Comparison of ENCODE assay signal across 2 cellular contexts in genomic region chr22:22754268-22754657, GRCh38.
A peak's percentile ranks its signal among the peaks of the same experiment; 100 is the strongest.
TF ChIP-seq lines count a peak whose summit lies in the region.

No MANE protein-coding gene starts in this region.

TF ChIP-seq in A549, 52 proteins besides CTCF, POLR2A, EP300 and RAD21 (continued from another document):
- TF ChIP-seq, protein P1, sequence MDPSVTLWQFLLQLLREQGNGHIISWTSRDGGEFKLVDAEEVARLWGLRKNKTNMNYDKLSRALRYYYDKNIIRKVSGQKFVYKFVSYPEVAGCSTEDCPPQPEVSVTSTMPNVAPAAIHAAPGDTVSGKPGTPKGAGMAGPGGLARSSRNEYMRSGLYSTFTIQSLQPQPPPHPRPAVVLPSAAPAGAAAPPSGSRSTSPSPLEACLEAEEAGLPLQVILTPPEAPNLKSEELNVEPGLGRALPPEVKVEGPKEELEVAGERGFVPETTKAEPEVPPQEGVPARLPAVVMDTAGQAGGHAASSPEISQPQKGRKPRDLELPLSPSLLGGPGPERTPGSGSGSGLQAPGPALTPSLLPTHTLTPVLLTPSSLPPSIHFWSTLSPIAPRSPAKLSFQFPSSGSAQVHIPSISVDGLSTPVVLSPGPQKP (IDR thresholded peaks at IDR 0.05; ENCODE audit: low read depth, low read length): no peak
- TF ChIP-seq HDAC2 (IDR thresholded peaks at IDR 0.05): no peak
- no peak for TF ChIP-seq KDM1A (IDR thresholded peaks at IDR 0.05; ENCODE audit: low read depth)
- TF ChIP-seq MAFK (IDR thresholded peaks at IDR 0.05; ENCODE audit: partially characterized antibody): no peak
- no peak for TF ChIP-seq NPAS2 (CRISPR knock-in tag; IDR thresholded peaks at IDR 0.05; ENCODE audit: borderline replicate concordance)
- no peak for TF ChIP-seq HOXB5 (CRISPR knock-in tag; IDR thresholded peaks at IDR 0.05)
- no peak for TF ChIP-seq ZFP36 (IDR thresholded peaks at IDR 0.05; ENCODE audit: borderline replicate concordance, partially characterized antibody)
- TF ChIP-seq RNF2 (IDR thresholded peaks at IDR 0.05; ENCODE audit: borderline replicate concordance, low read depth): no peak
- TF ChIP-seq RFX5 (IDR thresholded peaks at IDR 0.05): no peak
- TF ChIP-seq FOSB (CRISPR knock-in tag; IDR thresholded peaks at IDR 0.05): no peak
- no peak for TF ChIP-seq EHMT2 (IDR thresholded peaks at IDR 0.05; ENCODE audit: low read depth)

TF ChIP-seq in K562, 482 proteins besides CTCF, POLR2A, EP300 and RAD21 (continued from another document):
- TF ChIP-seq, protein P2, sequence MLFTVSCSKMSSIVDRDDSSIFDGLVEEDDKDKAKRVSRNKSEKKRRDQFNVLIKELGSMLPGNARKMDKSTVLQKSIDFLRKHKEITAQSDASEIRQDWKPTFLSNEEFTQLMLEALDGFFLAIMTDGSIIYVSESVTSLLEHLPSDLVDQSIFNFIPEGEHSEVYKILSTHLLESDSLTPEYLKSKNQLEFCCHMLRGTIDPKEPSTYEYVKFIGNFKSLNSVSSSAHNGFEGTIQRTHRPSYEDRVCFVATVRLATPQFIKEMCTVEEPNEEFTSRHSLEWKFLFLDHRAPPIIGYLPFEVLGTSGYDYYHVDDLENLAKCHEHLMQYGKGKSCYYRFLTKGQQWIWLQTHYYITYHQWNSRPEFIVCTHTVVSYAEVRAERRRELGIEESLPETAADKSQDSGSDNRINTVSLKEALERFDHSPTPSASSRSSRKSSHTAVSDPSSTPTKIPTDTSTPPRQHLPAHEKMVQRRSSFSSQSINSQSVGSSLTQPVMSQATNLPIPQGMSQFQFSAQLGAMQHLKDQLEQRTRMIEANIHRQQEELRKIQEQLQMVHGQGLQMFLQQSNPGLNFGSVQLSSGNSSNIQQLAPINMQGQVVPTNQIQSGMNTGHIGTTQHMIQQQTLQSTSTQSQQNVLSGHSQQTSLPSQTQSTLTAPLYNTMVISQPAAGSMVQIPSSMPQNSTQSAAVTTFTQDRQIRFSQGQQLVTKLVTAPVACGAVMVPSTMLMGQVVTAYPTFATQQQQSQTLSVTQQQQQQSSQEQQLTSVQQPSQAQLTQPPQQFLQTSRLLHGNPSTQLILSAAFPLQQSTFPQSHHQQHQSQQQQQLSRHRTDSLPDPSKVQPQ (CRISPR knock-in tag; IDR thresholded peaks at IDR 0.05; ENCODE audit: borderline replicate concordance): no peak
- TF ChIP-seq, protein P3, sequence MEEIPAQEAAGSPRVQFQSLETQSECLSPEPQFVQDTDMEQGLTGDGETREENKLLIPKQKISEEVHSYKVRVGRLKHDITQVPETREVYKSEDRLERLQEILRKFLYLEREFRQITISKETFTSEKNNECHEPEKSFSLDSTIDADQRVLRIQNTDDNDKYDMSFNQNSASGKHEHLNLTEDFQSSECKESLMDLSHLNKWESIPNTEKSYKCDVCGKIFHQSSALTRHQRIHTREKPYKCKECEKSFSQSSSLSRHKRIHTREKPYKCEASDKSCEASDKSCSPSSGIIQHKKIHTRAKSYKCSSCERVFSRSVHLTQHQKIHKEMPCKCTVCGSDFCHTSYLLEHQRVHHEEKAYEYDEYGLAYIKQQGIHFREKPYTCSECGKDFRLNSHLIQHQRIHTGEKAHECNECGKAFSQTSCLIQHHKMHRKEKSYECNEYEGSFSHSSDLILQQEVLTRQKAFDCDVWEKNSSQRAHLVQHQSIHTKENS (CRISPR knock-in tag; IDR thresholded peaks at IDR 0.05): 0 out of 2 replicates have a peak, but pooled peaks have one; percentile 36
- TF ChIP-seq, protein P4, sequence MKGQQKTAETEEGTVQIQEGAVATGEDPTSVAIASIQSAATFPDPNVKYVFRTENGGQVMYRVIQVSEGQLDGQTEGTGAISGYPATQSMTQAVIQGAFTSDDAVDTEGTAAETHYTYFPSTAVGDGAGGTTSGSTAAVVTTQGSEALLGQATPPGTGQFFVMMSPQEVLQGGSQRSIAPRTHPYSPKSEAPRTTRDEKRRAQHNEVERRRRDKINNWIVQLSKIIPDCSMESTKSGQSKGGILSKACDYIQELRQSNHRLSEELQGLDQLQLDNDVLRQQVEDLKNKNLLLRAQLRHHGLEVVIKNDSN (CRISPR knock-in tag; IDR thresholded peaks at IDR 0.05): peak; percentile 51
- TF ChIP-seq CCAR2 (IDR thresholded peaks at IDR 0.05; ENCODE audit: low read depth, low read length) (0 out of 2 replicates have a peak, but pooled peaks have one; percentile 10), NR2F6 (CRISPR knock-in tag; IDR thresholded peaks at IDR 0.05) (no peak), POU5F1 (IDR thresholded peaks at IDR 0.05; ENCODE audit: borderline replicate concordance, low read depth, low read length, partially characterized antibody) (peak; percentile 34), PURB (CRISPR knock-in tag; IDR thresholded peaks at IDR 0.05; ENCODE audit: low read depth) (0 out of 2 replicates have a peak, but pooled peaks have one; percentile 7), PHF21A (IDR thresholded peaks at IDR 0.05; ENCODE audit: borderline replicate concordance, low read depth) (no peak), JUN (IDR thresholded peaks at IDR 0.05; ENCODE audit: borderline replicate concordance, low read depth, low read length) (no peak), JUN (CRISPR knock-in tag; IDR thresholded peaks at IDR 0.05; ENCODE audit: borderline replicate concordance) (peak; percentile 90; the same call in 1 of the 2 replicates), SIN3A (IDR thresholded peaks at IDR 0.05; ENCODE audit: borderline replicate concordance in 2 of 2, control insufficient read depth in 1 of 2, low read depth in 2 of 2, low read length in 2 of 2) (0 out of 4 replicates have a peak, but pooled peaks of 1 of the 2 experiments have one; percentile 37), SMARCC2 (IDR thresholded peaks at IDR 0.05; ENCODE audit: low read depth) (no peak), FOXO4 (CRISPR knock-in tag; IDR thresholded peaks at IDR 0.05) (no peak), HOXB6 (CRISPR knock-in tag; IDR thresholded peaks at IDR 0.05; ENCODE audit: borderline replicate concordance) (0 out of 2 replicates have a peak, but pooled peaks have one; percentile 38), USF2 (CRISPR knock-in tag; IDR thresholded peaks at IDR 0.05) (0 out of 2 replicates have a peak, but pooled peaks have one; percentile 1), RBM22 (IDR thresholded peaks at IDR 0.05; ENCODE audit: low read depth, low read length, poor library complexity, severe bottlenecking) (no peak), MYNN (IDR thresholded peaks at IDR 0.05) (no peak), MYNN (CRISPR knock-in tag; IDR thresholded peaks at IDR 0.05) (peak; percentile 48; the same call in 1 of the 2 replicates), ZBTB40 (IDR thresholded peaks at IDR 0.05) (no peak), ZBTB40 (CRISPR knock-in tag; IDR thresholded peaks at IDR 0.05) (peak; percentile 8), TEAD4 (IDR thresholded peaks at IDR 0.05; ENCODE audit: low read length) (no peak), TEAD4 (CRISPR knock-in tag; IDR thresholded peaks at IDR 0.05; ENCODE audit: borderline replicate concordance) (peak; percentile 95)
- TF ChIP-seq, protein P5, sequence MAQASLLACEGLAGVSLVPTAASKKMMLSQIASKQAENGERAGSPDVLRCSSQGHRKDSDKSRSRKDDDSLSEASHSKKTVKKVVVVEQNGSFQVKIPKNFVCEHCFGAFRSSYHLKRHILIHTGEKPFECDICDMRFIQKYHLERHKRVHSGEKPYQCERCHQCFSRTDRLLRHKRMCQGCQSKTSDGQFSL (CRISPR knock-in tag; IDR thresholded peaks at IDR 0.05): no peak
- TF ChIP-seq, protein P5 (tag; IDR thresholded peaks at IDR 0.05): 0 out of 4 replicates have a peak, but pooled peaks of 1 of the 2 experiments have one; percentile 15
- TF ChIP-seq, protein P6, sequence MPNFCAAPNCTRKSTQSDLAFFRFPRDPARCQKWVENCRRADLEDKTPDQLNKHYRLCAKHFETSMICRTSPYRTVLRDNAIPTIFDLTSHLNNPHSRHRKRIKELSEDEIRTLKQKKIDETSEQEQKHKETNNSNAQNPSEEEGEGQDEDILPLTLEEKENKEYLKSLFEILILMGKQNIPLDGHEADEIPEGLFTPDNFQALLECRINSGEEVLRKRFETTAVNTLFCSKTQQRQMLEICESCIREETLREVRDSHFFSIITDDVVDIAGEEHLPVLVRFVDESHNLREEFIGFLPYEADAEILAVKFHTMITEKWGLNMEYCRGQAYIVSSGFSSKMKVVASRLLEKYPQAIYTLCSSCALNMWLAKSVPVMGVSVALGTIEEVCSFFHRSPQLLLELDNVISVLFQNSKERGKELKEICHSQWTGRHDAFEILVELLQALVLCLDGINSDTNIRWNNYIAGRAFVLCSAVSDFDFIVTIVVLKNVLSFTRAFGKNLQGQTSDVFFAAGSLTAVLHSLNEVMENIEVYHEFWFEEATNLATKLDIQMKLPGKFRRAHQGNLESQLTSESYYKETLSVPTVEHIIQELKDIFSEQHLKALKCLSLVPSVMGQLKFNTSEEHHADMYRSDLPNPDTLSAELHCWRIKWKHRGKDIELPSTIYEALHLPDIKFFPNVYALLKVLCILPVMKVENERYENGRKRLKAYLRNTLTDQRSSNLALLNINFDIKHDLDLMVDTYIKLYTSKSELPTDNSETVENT (CRISPR knock-in tag; IDR thresholded peaks at IDR 0.05): no peak
